ENCODE assay signal across 8 cellular contexts in the genomic region with DNA sequence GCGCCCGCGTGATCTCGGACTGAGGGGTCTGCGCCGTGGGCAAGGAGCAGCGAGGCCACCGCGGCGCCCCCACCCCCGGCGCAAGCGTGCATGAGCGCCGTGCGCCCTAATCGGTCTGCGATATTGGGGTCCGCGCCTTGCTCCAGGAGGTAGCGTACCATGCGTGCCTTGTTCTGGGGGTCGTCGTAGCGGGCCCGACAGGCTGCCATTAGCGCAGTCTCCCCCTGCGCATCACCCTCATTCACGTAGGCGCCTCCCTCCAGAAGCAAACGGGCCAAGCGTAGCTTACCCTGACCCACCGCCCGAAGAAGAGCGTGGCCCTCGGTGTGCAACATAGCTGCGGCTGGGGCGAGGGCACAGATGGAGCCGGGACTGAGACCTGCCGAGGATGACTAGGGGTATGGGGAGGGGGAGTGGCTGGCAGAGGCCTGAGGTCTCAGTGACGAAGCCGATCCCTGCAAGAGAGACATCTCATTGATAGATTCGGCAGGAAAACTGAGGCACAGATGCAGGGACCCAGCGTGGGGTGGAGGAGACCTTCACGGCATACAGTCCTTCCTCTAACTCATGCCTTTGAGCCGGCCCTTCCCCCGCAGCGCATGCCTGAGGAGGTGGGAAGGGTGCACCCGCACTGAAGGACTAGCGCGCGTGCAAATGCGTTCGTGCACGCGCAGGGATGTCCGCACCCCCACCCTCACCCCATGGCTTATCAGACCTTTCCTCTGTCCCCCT. TPM values are rescaled to one million over a fixed set of nuclear protein-coding genes. Genes with fewer than 3 reads are reported as not detected.
DNase-seq lines count a peak whose midpoint lies in the region; ATAC-seq and TF ChIP-seq lines count a peak whose summit lies in the region.

No MANE protein-coding gene starts in this region.

- H3K9me3 ChIP-seq in ES-I3 (ENCODE audit: control insufficient read depth, insufficient read depth, low read length) (no peaks in the 10 kb centered on the region), heart left ventricle (no peaks in the 10 kb centered on the region), prostate gland (no peaks in the 10 kb centered on the region)

- H3K4me1 ChIP-seq in ES-I3 (ENCODE audit: insufficient read depth, low read length) (peaks cover 10% of the 10 kb centered on the region), heart left ventricle (peaks cover 0 to 74% (median 42%) of the 10 kb centered on the region in 12 donors), prostate gland (replicated peaks) (peaks cover 5% of the 10 kb centered on the region)

- TF ChIP-seq POLR2A in heart left ventricle (IDR thresholded peaks at IDR 0.05) (no peak), prostate gland (IDR thresholded peaks at IDR 0.05) (no peak)

- H3K4me3 ChIP-seq in heart left ventricle = peak overlapping the region; percentile 38 to 82 (median 71)
- peak overlapping the region; percentile 47 to 52 for H3K4me3 ChIP-seq in prostate gland

- no peaks in the 10 kb centered on the region for H3K9me3 Mint-ChIP-seq in activated naive CD4-positive, alpha-beta T cell treated with anti-CD3 and anti-CD28 coated beads, Interleukin-2, amount 50 U/mL, for 24 hours

- H3K27me3 Mint-ChIP-seq in activated naive CD4-positive, alpha-beta T cell treated with anti-CD3 and anti-CD28 coated beads, Interleukin-2, amount 50 U/mL, for 24 hours = no peaks in the 10 kb centered on the region

- peak overlapping the region; percentile 61 for H3K27ac Mint-ChIP-seq in activated naive CD4-positive, alpha-beta T cell treated with anti-CD3 and anti-CD28 coated beads, Interleukin-2, amount 50 U/mL, for 24 hours

- H3K36me3 ChIP-seq in ES-I3 (ENCODE audit: insufficient read depth, low read length) = no peaks in the 10 kb centered on the region
- H3K36me3 ChIP-seq in heart left ventricle = no peaks in the 10 kb centered on the region
- no peaks in the 10 kb centered on the region for H3K36me3 ChIP-seq in prostate gland

- DNase-seq in NCI-H69 (lab: John Stamatoyannopoulos, UW) (peak; percentile 63), heart left ventricle (peak; percentile 55 to 67 (median 62)), prostate gland (ENCODE audit: low spot score) (no peak), OCI-M1 (lab: John Stamatoyannopoulos, UW) (no peak)

- peaks cover 59% of the 10 kb centered on the region for H3K4me1 Mint-ChIP-seq in activated naive CD4-positive, alpha-beta T cell treated with anti-CD3 and anti-CD28 coated beads, Interleukin-2, amount 50 U/mL, for 24 hours

- intact Hi-C loops in heart left ventricle (cut with DNase I) (loop anchor here in 5 of 10 donors (5.0 to 10.0 kb wide), 4 partner anchors 34 to 107 kb away; a partner anchor contains a TSS), prostate gland (cut with DNase I) (loop anchor here (5.0 kb wide), 2 partner anchors 44 to 76 kb away; a partner anchor contains a TSS)

- peak overlapping the region; percentile 86; the same call in 1 of the 2 replicates for H3K9ac ChIP-seq in ES-I3 (ENCODE audit: low read depth, low read length)

- TF ChIP-seq CTCF in heart left ventricle (IDR thresholded peaks at IDR 0.05) (no peak), prostate gland (IDR thresholded peaks at IDR 0.05) (no peak)

- peak overlapping the region; percentile 85 for H3K4me3 Mint-ChIP-seq in activated naive CD4-positive, alpha-beta T cell treated with anti-CD3 and anti-CD28 coated beads, Interleukin-2, amount 50 U/mL, for 24 hours

- 0 to 2% (median 1%) methylated on average over 24 to 57 of the region's 57 CpGs for WGBS in heart left ventricle, 4 donors
- 2% methylated on average over 39 of the region's 57 CpGs for WGBS in prostate gland

- no peaks in the 10 kb centered on the region for H3K36me3 Mint-ChIP-seq in activated naive CD4-positive, alpha-beta T cell treated with anti-CD3 and anti-CD28 coated beads, Interleukin-2, amount 50 U/mL, for 24 hours

- H3K27ac ChIP-seq in heart left ventricle (peak overlapping the region; percentile 71 to 98 (median 92)), prostate gland (peak overlapping the region; percentile 84)

- ATAC-seq in heart left ventricle = peak in 1 of 4 donors; percentile 2
- ATAC-seq in GM21515 (IDR thresholded peaks at IDR 0.05; ENCODE audit: unreplicated experiment) = no peak
- ATAC-seq in GM19324 (IDR thresholded peaks at IDR 0.05; ENCODE audit: low FRiP score, unreplicated experiment) = no peak

- H3K27me3 ChIP-seq in heart left ventricle (no peaks in the 10 kb centered on the region), prostate gland (replicated peaks; ENCODE audit: insufficient read depth) (no peaks in the 10 kb centered on the region)

RNA-seq across cellular contexts. Expression of a gene that starts 2.8 kb away (rescaled TPM):
- 1 to 10 TPM; 1.0 to 3.5 (median 1.7) TPM for total RNA-seq in heart left ventricle
- 1 to 10 TPM in 1 of 2 donors, under 1 TPM in 1; 0.65 to 1.9 TPM for polyA plus RNA-seq in heart left ventricle
- total RNA-seq in prostate gland = 1 to 10 TPM; 1.6 to 2.4 TPM

RNA-seq across cellular contexts. Expression of a gene that starts 2.9 kb away (rescaled TPM):
- 10 to 100 TPM; 30.2 to 45.7 (median 36.0) TPM for total RNA-seq in heart left ventricle
- polyA plus RNA-seq in heart left ventricle = 10 to 100 TPM; 45.8 to 69.4 TPM
- 10 to 100 TPM; 20.3 to 23.2 TPM for total RNA-seq in prostate gland

RNA-seq across cellular contexts. Expression of a gene that starts 3.8 kb away (rescaled TPM):
- total RNA-seq in heart left ventricle = 10 to 100 TPM; 21.7 to 31.5 (median 26.4) TPM
- polyA plus RNA-seq in heart left ventricle = 10 to 100 TPM in 1 of 2 donors, 1 to 10 TPM in 1; 7.0 to 13.4 TPM
- total RNA-seq in prostate gland = 10 to 100 TPM; 30.0 to 31.8 TPM

RNA-seq across cellular contexts. Expression of a gene that starts 34.3 kb away (rescaled TPM):
- 100 to 1,000 TPM in 1 of 9 donors, 10 to 100 TPM in 8; 58.7 to 100 (median 75.7) TPM for total RNA-seq in heart left ventricle
- polyA plus RNA-seq in heart left ventricle = 100 to 1,000 TPM in 1 of 2 donors, 10 to 100 TPM in 1; 57.9 to 186 TPM
- total RNA-seq in prostate gland = 100 to 1,000 TPM; 127 to 159 TPM

RNA-seq across cellular contexts. Expression of a gene that starts 34.8 kb away (rescaled TPM):
- total RNA-seq in heart left ventricle (1,000 to 10,000 TPM in 4 of 9 donors, 100 to 1,000 TPM in 5; 489 to 1,925 (median 1,000) TPM), prostate gland (100 to 1,000 TPM; 618 to 736 TPM)
- 100 to 1,000 TPM; 222 to 597 TPM for polyA plus RNA-seq in heart left ventricle

Comparison
In these comparisons a context has a peak if more than half of its experiments do, and no peak if none do; other contexts are left out.
1. DNase-seq: peak in NCI-H69 (single experiment) and heart left ventricle (5 of 5); none in prostate gland (single experiment) and OCI-M1 (single experiment).